8 cellular contexts compared by ENCODE assay signal in genomic region chr9:83062653-83063527, GRCh38. TPM values are rescaled to one million over a fixed set of nuclear protein-coding genes. Genes with fewer than 3 reads are reported as not detected.
DNase-seq lines count a peak whose midpoint lies in the region; ATAC-seq and TF ChIP-seq lines count a peak whose summit lies in the region.

RASEF (minus strand) TSS chr9:83063142; CDS start chr9:83062867, 275 bp downstream.

- peaks cover 0 to 39% (median 0%) of the 10 kb centered on the region in 4 donors for H3K27me3 ChIP-seq in esophagus squamous epithelium
- no peaks in the 10 kb centered on the region for H3K27me3 ChIP-seq in trophoblast cell (ENCODE audit: insufficient read depth, low read length)
- no peaks in the 10 kb centered on the region for H3K27me3 ChIP-seq in CD8-positive, alpha-beta memory T cell (ENCODE audit: insufficient read depth, low read length, poor library complexity, severe bottlenecking)

- no peaks in the 10 kb centered on the region for H3K4me1 Mint-ChIP-seq in CD8-positive, alpha-beta memory T cell

- peaks cover 0 to 3% (median 0%) of the 10 kb centered on the region in 3 donors for H3K36me3 Mint-ChIP-seq in CD8-positive, alpha-beta memory T cell

- H3K9me3 ChIP-seq in esophagus squamous epithelium, result no peaks in the 10 kb centered on the region
- H3K9me3 ChIP-seq in trophoblast cell (ENCODE audit: insufficient read depth, low read depth, low read length), result no peaks in the 10 kb centered on the region
- H3K9me3 ChIP-seq in CD8-positive, alpha-beta memory T cell (ENCODE audit: low read length), result no peaks in the 10 kb centered on the region

- H3K27ac ChIP-seq in esophagus squamous epithelium (peak within 1 kb of the TSS; percentile 67 to 86 (median 82)), trophoblast cell (ENCODE audit: low read depth, low read length) (peak within 1 kb of the TSS; percentile 43)
- no peak within 1 kb of the TSS for H3K27ac ChIP-seq in CD8-positive, alpha-beta memory T cell (ENCODE audit: low read depth, low read length)

- no peak within 1 kb of the TSS for H3K23ac ChIP-seq in trophoblast cell (ENCODE audit: low read length)

- no peaks in the 10 kb centered on the region for H3K36me3 ChIP-seq in esophagus squamous epithelium
- no peaks in the 10 kb centered on the region for H3K36me3 ChIP-seq in trophoblast cell (ENCODE audit: control insufficient read depth in 1 of 2, insufficient read depth in 2 of 2, low read length in 2 of 2)
- no peaks in the 10 kb centered on the region for H3K36me3 ChIP-seq in CD8-positive, alpha-beta memory T cell (ENCODE audit: insufficient read depth, low read length)

- peak within 1 kb of the TSS; percentile 95 for H3K4me2 ChIP-seq in trophoblast cell (ENCODE audit: low read length)

- peak within 1 kb of the TSS; percentile 55 for H4K91ac ChIP-seq in trophoblast cell (ENCODE audit: low read depth, low read length)

- H3K27ac Mint-ChIP-seq in CD8-positive, alpha-beta memory T cell, result no peak within 1 kb of the TSS

- CTCF ChIA-PET in CD8-positive, alpha-beta memory T cell (lab: Charles Lee), result no interaction called here

- DNase-seq in ELR (ENCODE audit: low read depth) (peak; percentile 49), NCI-H510A treated with DMSO at 0.1 percent for 48 hours (lab: John Stamatoyannopoulos, UW) (peak; percentile 92), esophagus squamous epithelium (lab: John Stamatoyannopoulos, UW) (no peak), trophoblast cell (peak; percentile 88 to 89), germinal center (ENCODE audit: low spot score) (no peak)
- DNase-seq in CD8-positive, alpha-beta memory T cell, result no peak

- peaks cover 2% of the 10 kb centered on the region for H3K79me2 ChIP-seq in trophoblast cell (ENCODE audit: control insufficient read depth, insufficient read depth, low read length, poor library complexity)

- peak within 1 kb of the TSS; percentile 58 for H3K18ac ChIP-seq in trophoblast cell (ENCODE audit: low read length)

- peak within 1 kb of the TSS; percentile 49 to 65 (median 58) for H3K4me3 ChIP-seq in esophagus squamous epithelium
- peak within 1 kb of the TSS; percentile 67 for H3K4me3 ChIP-seq in trophoblast cell (ENCODE audit: low read depth, low read length)
- H3K4me3 ChIP-seq in CD8-positive, alpha-beta memory T cell (ENCODE audit: low read length), result no peak within 1 kb of the TSS

- H2BK5ac ChIP-seq in trophoblast cell (ENCODE audit: low read depth, low read length, poor library complexity), result no peak within 1 kb of the TSS

- H2AK5ac ChIP-seq in trophoblast cell (ENCODE audit: low read length), result no peak within 1 kb of the TSS

- peak within 1 kb of the TSS; percentile 95 for H2AFZ ChIP-seq in trophoblast cell (ENCODE audit: insufficient read depth, low read length, poor library complexity)

- peak within 1 kb of the TSS; percentile 62 for H2BK12ac ChIP-seq in trophoblast cell (ENCODE audit: low read length)

- TF ChIP-seq CTCF in esophagus squamous epithelium (IDR thresholded peaks at IDR 0.05), result peak in 1 of 6 experiments; percentile 10

- peaks cover 3 to 18% (median 9%) of the 10 kb centered on the region in 5 donors for H3K9me3 Mint-ChIP-seq in CD8-positive, alpha-beta memory T cell

- peak within 1 kb of the TSS; percentile 54 for H4K8ac ChIP-seq in trophoblast cell (ENCODE audit: low read depth, low read length)

- ATAC-seq in HG03135 (IDR thresholded peaks at IDR 0.05; ENCODE audit: unreplicated experiment) (no peak), HG02571 (IDR thresholded peaks at IDR 0.05; ENCODE audit: unreplicated experiment) (no peak)

- peaks cover 23 to 28% of the 10 kb centered on the region in 2 donors for H3K27me3 Mint-ChIP-seq in CD8-positive, alpha-beta memory T cell

- 5 to 30% methylated on average over 7 to 22 of the region's 98 CpGs for WGBS in esophagus squamous epithelium, 2 donors
- WGBS in trophoblast cell (ENCODE audit: extremely low coverage, insufficient coverage, insufficient read length), result no CpG with 5 or more reads among the region's 98 CpGs

- no peak within 1 kb of the TSS for H4K12ac ChIP-seq in trophoblast cell (ENCODE audit: low read depth, low read length)

- TF ChIP-seq POLR2A in esophagus squamous epithelium (IDR thresholded peaks at IDR 0.05), result peak in 1 of 4 donors; percentile 39

- intact Hi-C loops in esophagus squamous epithelium (cut with DNase I), result no loop called here

- H3K14ac ChIP-seq in trophoblast cell (ENCODE audit: low read length), result peak within 1 kb of the TSS; percentile 65

- H3K4me1 ChIP-seq in esophagus squamous epithelium (peaks cover 0 to 45% (median 0%) of the 10 kb centered on the region in 3 donors), trophoblast cell (ENCODE audit: control insufficient read depth in 1 of 2, insufficient read depth in 2 of 2, low read length in 2 of 2) (peaks cover 4% of the 10 kb centered on the region in 2 experiments)
- no peaks in the 10 kb centered on the region for H3K4me1 ChIP-seq in CD8-positive, alpha-beta memory T cell (ENCODE audit: insufficient read depth, low read length)

- POLR2A ChIA-PET in CD8-positive, alpha-beta memory T cell (lab: Charles Lee), result no interaction called here

- H3K4ac ChIP-seq in trophoblast cell (ENCODE audit: low read depth, low read length), result no peak within 1 kb of the TSS

- peak within 1 kb of the TSS; percentile 49 for H2BK120ac ChIP-seq in trophoblast cell (ENCODE audit: insufficient read depth, low read length, poor library complexity)

- H3K9ac ChIP-seq in trophoblast cell (ENCODE audit: low read length), result peak within 1 kb of the TSS; percentile 7

- peaks cover 4% of the 10 kb centered on the region for H3K79me1 ChIP-seq in trophoblast cell (ENCODE audit: low read length)

- H3K4me3 Mint-ChIP-seq in CD8-positive, alpha-beta memory T cell, result no peak within 1 kb of the TSS

RNA-seq across cellular contexts. Expression of gene RASEF, which starts in this region (rescaled TPM):
- total RNA-seq in esophagus squamous epithelium, result 10 to 100 TPM in 3 of 4 donors, 1 to 10 TPM in 1; 9.1 to 17.4 (median 13.5) TPM
- polyA plus RNA-seq in trophoblast cell (2013), result 2.6 and 2.9 TPM in 2 replicates
- total RNA-seq in CD8-positive, alpha-beta memory T cell, result not detected
- not detected for polyA plus RNA-seq in CD8-positive, alpha-beta memory T cell

Comparison
In these comparisons a context has a peak if more than half of its experiments do, and no peak if none do; other contexts are left out.
1. RNA of gene RASEF (total RNA-seq): 9.1 to 17.4 TPM in esophagus squamous epithelium; not detected in CD8-positive, alpha-beta memory T cell; every median in the first group is over 10 times any median in the second.
2. DNase-seq: peak in ELR (single experiment), NCI-H510A treated with DMSO at 0.1 percent for 48 hours (single experiment) and trophoblast cell (2 of 2); none in esophagus squamous epithelium (single experiment), CD8-positive, alpha-beta memory T cell (0 of 5) and germinal center (single experiment).